1 cellular context compared by ENCODE assay signal in the genomic region with DNA sequence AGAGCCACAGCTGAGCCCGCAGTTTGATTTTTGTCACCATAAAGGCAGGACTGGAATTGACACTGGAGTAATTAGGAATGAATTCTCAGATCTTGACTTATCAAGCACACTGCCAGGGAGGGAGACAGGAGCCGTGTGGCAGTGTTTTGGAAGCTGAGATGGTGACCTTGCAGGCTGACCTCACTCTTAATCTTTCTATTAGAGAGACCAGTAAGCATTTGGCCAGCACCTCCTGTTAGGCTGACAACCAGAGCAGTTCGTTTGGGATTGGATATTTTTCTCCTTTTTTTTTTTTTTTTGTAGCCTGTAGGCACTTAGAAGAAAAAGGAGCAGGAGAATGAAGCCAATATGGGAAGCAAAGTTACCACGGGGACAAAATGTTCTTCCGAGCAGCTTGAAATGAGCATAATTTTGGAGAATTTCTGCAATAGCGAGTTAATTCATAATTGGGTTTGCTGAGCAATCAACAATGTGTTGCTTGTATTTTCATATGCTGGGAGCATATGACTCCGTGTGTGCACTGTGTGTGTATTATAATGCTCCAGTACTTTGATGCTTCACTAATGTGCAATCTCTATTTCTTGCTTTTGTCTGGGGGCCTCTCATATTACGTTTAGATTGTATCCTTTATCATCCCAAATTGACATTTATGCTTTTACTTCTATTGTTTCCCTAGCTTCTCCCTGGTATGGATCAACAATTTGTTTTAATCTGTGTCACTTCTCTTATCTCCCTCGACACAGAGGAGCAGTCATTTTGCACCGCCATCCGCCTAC.
TF ChIP-seq lines count a peak whose summit lies in the region.

No MANE protein-coding gene starts in this region.

TF ChIP-seq in SK-N-SH, 30 proteins besides CTCF, POLR2A, EP300 and RAD21 (continued from another document):
- TF ChIP-seq, protein P1, sequence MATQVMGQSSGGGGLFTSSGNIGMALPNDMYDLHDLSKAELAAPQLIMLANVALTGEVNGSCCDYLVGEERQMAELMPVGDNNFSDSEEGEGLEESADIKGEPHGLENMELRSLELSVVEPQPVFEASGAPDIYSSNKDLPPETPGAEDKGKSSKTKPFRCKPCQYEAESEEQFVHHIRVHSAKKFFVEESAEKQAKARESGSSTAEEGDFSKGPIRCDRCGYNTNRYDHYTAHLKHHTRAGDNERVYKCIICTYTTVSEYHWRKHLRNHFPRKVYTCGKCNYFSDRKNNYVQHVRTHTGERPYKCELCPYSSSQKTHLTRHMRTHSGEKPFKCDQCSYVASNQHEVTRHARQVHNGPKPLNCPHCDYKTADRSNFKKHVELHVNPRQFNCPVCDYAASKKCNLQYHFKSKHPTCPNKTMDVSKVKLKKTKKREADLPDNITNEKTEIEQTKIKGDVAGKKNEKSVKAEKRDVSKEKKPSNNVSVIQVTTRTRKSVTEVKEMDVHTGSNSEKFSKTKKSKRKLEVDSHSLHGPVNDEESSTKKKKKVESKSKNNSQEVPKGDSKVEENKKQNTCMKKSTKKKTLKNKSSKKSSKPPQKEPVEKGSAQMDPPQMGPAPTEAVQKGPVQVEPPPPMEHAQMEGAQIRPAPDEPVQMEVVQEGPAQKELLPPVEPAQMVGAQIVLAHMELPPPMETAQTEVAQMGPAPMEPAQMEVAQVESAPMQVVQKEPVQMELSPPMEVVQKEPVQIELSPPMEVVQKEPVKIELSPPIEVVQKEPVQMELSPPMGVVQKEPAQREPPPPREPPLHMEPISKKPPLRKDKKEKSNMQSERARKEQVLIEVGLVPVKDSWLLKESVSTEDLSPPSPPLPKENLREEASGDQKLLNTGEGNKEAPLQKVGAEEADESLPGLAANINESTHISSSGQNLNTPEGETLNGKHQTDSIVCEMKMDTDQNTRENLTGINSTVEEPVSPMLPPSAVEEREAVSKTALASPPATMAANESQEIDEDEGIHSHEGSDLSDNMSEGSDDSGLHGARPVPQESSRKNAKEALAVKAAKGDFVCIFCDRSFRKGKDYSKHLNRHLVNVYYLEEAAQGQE (IDR thresholded peaks at IDR 0.05; ENCODE audit: low read depth, low read length), result no peak
- TF ChIP-seq NFIC (IDR thresholded peaks at IDR 0.05; ENCODE audit: borderline replicate concordance), result no peak
- no peak for TF ChIP-seq GABPA (IDR thresholded peaks at IDR 0.05; ENCODE audit: low read depth)
- TF ChIP-seq ELF1 (IDR thresholded peaks at IDR 0.05), result no peak
